8 cellular contexts compared by ENCODE assay signal in the genomic region with DNA sequence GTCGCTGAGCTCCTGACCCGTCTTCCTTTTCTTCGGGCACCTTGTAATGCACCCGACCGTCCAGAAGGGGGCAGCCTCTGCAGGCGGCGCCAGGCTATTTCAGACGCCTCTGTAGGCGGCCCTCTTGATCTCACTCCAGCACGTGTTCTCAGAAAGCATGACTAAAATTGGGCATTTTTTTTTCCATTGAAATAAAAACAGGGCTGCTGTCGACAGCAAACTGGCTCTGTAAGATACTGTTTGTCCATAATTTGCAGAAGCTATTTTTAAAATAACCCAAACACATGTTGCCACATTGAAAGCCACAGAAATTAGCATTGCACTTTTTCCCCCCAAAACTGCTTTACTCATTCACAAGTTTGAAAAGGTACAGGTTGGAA.
A peak's percentile ranks its signal among the peaks of the same experiment; 100 is the strongest.
DNase-seq lines count a peak whose midpoint lies in the region; TF ChIP-seq lines count a peak whose summit lies in the region.

No MANE protein-coding gene starts in this region.

- intact Hi-C loops in activated CD4-positive, alpha-beta memory T cell treated with anti-CD3 and anti-CD28 coated beads for 36 hours (cut with micrococcal nuclease) = loop anchor here (1.0 to 10.0 kb wide), 6 partner anchors 60 to 818 kb away; partner anchors contain the start of genes COQ8A and ITPKB

- H3K4me3 Mint-ChIP-seq in HFFc6 = peak overlapping the region; percentile 5; the same call in 1 of the 2 replicates
- peak overlapping the region; percentile 38 for H3K4me3 Mint-ChIP-seq in activated CD4-positive, alpha-beta memory T cell treated with anti-CD3 and anti-CD28 coated beads for 36 hours

- no peak overlapping the region for H3K27ac Mint-ChIP-seq in HFFc6
- peak overlapping the region; percentile 76 for H3K27ac Mint-ChIP-seq in activated CD4-positive, alpha-beta memory T cell treated with anti-CD3 and anti-CD28 coated beads for 36 hours

- no peaks in the 10 kb centered on the region; the same call in 1 of the 2 replicates for H3K36me3 Mint-ChIP-seq in HFFc6 (ENCODE audit: low read depth)
- H3K36me3 Mint-ChIP-seq in activated CD4-positive, alpha-beta memory T cell treated with anti-CD3 and anti-CD28 coated beads for 36 hours = peaks cover 4% of the 10 kb centered on the region

- peaks cover 6% of the 10 kb centered on the region for H3K27me3 Mint-ChIP-seq in HFFc6 (ENCODE audit: insufficient read depth)
- H3K27me3 Mint-ChIP-seq in activated CD4-positive, alpha-beta memory T cell treated with anti-CD3 and anti-CD28 coated beads for 36 hours = peaks cover 1% of the 10 kb centered on the region

- TF ChIP-seq CTCF in GM12872 (IDR thresholded peaks at IDR 0.05; ENCODE audit: insufficient read depth, low read depth, low read length) (peak; percentile 96), HFFc6 (IDR thresholded peaks at IDR 0.05) (peak; percentile 98)

- POLR2A ChIA-PET in activated CD4-positive, alpha-beta memory T cell treated with anti-CD3 and anti-CD28 coated beads for 36 hours (lab: Charles Lee) = interaction anchor here (0.7 kb wide), 1 partner anchor 200 kb away, joined by 3 read pairs; no protein-coding TSS in a partner anchor

- no peaks in the 10 kb centered on the region; the same call in 1 of the 2 replicates for H3K9me3 Mint-ChIP-seq in HFFc6
- H3K9me3 Mint-ChIP-seq in activated CD4-positive, alpha-beta memory T cell treated with anti-CD3 and anti-CD28 coated beads for 36 hours = peaks cover 7% of the 10 kb centered on the region

- peaks cover 27% of the 10 kb centered on the region for H3K4me1 Mint-ChIP-seq in HFFc6 (ENCODE audit: low read depth)
- peaks cover 25% of the 10 kb centered on the region for H3K4me1 Mint-ChIP-seq in activated CD4-positive, alpha-beta memory T cell treated with anti-CD3 and anti-CD28 coated beads for 36 hours (ENCODE audit: low read depth)

- CTCF ChIA-PET in activated CD4-positive, alpha-beta memory T cell treated with anti-CD3 and anti-CD28 coated beads for 36 hours (lab: Charles Lee) = interaction anchor here (0.6 to 4.1 kb wide), 57 partner anchors 9 to 822 kb away, joined by 3 to 46 read pairs (median 4); partner anchors contain the start of genes COQ8A, PARP1, PSEN2 and STUM

- DNase-seq in HFFc6 (peak; percentile 53), NCI-H446 (lab: John Stamatoyannopoulos, UW) (peak; percentile 28 to 70), dermis microvascular lymphatic vessel endothelial cell (ENCODE audit: low read depth in 2 of 2) (peak; percentile 40 to 67), medulla oblongata (ENCODE audit: extremely low spot score) (peak; percentile 76), NCI-H146 (lab: John Stamatoyannopoulos, UW) (no peak)
- peak; percentile 92 for DNase-seq in activated CD4-positive, alpha-beta memory T cell treated with anti-CD3 and anti-CD28 coated beads for 36 hours
- DNase-seq in stimulated activated CD8-positive, alpha-beta memory T cell treated with anti-CD3 and anti-CD28 coated beads, Interleukin-15, amount 100 ng/mL, for 4 hours (ENCODE audit: low read depth in 2 of 2) = peak; percentile 54 to 66
